ENCODE assay signal across 24 cellular contexts in genomic region chr11:61731956-61732675, GRCh38. TPM values are rescaled to one million over a fixed set of nuclear protein-coding genes. Genes with fewer than 3 reads are reported as not detected.
DNase-seq lines count a peak whose midpoint lies in the region; ATAC-seq and TF ChIP-seq lines count a peak whose summit lies in the region.
"Had no signal": no experiment of that assay in that cellular context is flagged by ENCODE, and none has a peak within 500 bp of the region (broad histone marks: within the 10 kb centered on the region; RNA-seq: fewer than 3 reads in every experiment).

No MANE protein-coding gene starts in this region.

- TF ChIP-seq EP300 in esophagus muscularis mucosa (IDR thresholded peaks at IDR 0.05): no peak
- no peak for TF ChIP-seq EP300 in tibial nerve (IDR thresholded peaks at IDR 0.05)

- H3K36me3 ChIP-seq in PC-3 (ENCODE audit: low read depth, low read length): peaks cover 5% of the 10 kb centered on the region; the same call in 1 of the 2 replicates
- peaks cover 10 to 50% (median 30%) of the 10 kb centered on the region in 4 donors for H3K36me3 ChIP-seq in esophagus muscularis mucosa
- peaks cover 0 to 77% (median 0%) of the 10 kb centered on the region in 3 donors for H3K36me3 ChIP-seq in tibial nerve
- H3K36me3 ChIP-seq: thyroid gland had no signal

- H3K79me2 ChIP-seq in PC-3 (ENCODE audit: low read length): no peaks in the 10 kb centered on the region
- H3K79me2 ChIP-seq: parathyroid adenoma had no signal

- intact Hi-C loops in PC-3 (cut with micrococcal nuclease) (loop anchor here (2.0 to 5.0 kb wide), 2 partner anchors 151 to 255 kb away; partner anchors contain the start of gene SYT7), esophagus muscularis mucosa (cut with DNase I) (loop anchor here (10.0 kb wide), 1 partner anchor 147 kb away; the partner anchor contains the start of gene SYT7)

- no TSS peak for BruUV-seq in PC-3 (replicated peaks; lab: Mats Ljungman, UMichigan)

- H3K4me1 Mint-ChIP-seq in stimulated activated effector memory CD8-positive, alpha-beta T cell treated with anti-CD3 and anti-CD28 coated beads, Interleukin-12 subunit alpha, Interleukin-12 subunit beta, amount 100 ng/mL, for 72 hours: peaks cover 14% of the 10 kb centered on the region

- CTCF ChIA-PET in PC-3 (lab: Charles Lee): interaction anchor here (0.5 kb wide), 1 partner anchor 153 kb away, joined by 4 read pairs; no protein-coding TSS in a partner anchor

- H3K27ac ChIP-seq in PC-3 (ENCODE audit: low read length) (peak overlapping the region; percentile 38), esophagus muscularis mucosa (replicated peaks in 1 of 4) (peak overlapping the region in 3 of 4 donors; percentile 52 to 65 (median 60)), tibial nerve (peak overlapping the region in 3 of 4 donors; percentile 34 to 76 (median 60))
- H3K27ac ChIP-seq: HL-60, parathyroid adenoma, thyroid gland had no signal

- no peaks in the 10 kb centered on the region for H3K27me3 ChIP-seq in PC-3 (ENCODE audit: low read length)
- H3K27me3 ChIP-seq in esophagus muscularis mucosa: no peaks in the 10 kb centered on the region
- no peaks in the 10 kb centered on the region for H3K27me3 ChIP-seq in tibial nerve
- H3K27me3 ChIP-seq: thyroid gland had no signal

- H3K36me3 Mint-ChIP-seq in stimulated activated effector memory CD8-positive, alpha-beta T cell treated with anti-CD3 and anti-CD28 coated beads, Interleukin-12 subunit alpha, Interleukin-12 subunit beta, amount 100 ng/mL, for 72 hours: peaks cover 5% of the 10 kb centered on the region
- H3K36me3 Mint-ChIP-seq: naive thymus-derived CD8-positive, alpha-beta T cell; stimulated activated naive B cell treated with anti-CD40 and anti-IgM and Interleukin-4, amounts not matched to agents 10 μg/mL and 1 μg/mL and 100 μg/mL, for 72 hours; T-cell had no signal

- H3K9ac ChIP-seq in PC-3 (ENCODE audit: low read length): no peak overlapping the region
- H3K9ac ChIP-seq: parathyroid adenoma had no signal

- H3K9me3 Mint-ChIP-seq in stimulated activated effector memory CD8-positive, alpha-beta T cell treated with anti-CD3 and anti-CD28 coated beads, Interleukin-12 subunit alpha, Interleukin-12 subunit beta, amount 100 ng/mL, for 72 hours: no peaks in the 10 kb centered on the region
- H3K9me3 Mint-ChIP-seq: naive thymus-derived CD8-positive, alpha-beta T cell; stimulated activated naive B cell treated with anti-CD40 and anti-IgM and Interleukin-4, amounts not matched to agents 10 μg/mL and 1 μg/mL and 100 μg/mL, for 72 hours; T-cell had no signal

- peaks cover 60% of the 10 kb centered on the region for H3K4me1 ChIP-seq in PC-3 (ENCODE audit: insufficient read depth, low read length)
- peaks cover 0 to 57% (median 34%) of the 10 kb centered on the region in 4 donors for H3K4me1 ChIP-seq in esophagus muscularis mucosa
- peaks cover 0 to 27% (median 5%) of the 10 kb centered on the region in 4 donors for H3K4me1 ChIP-seq in tibial nerve
- H3K4me1 ChIP-seq: parathyroid adenoma had no signal

- no peak overlapping the region for H3K4me3 Mint-ChIP-seq in stimulated activated effector memory CD8-positive, alpha-beta T cell treated with anti-CD3 and anti-CD28 coated beads, Interleukin-12 subunit alpha, Interleukin-12 subunit beta, amount 100 ng/mL, for 72 hours
- H3K4me3 Mint-ChIP-seq: B cell; stimulated activated naive B cell treated with anti-CD40 and anti-IgM and Interleukin-4, amounts not matched to agents 10 μg/mL and 1 μg/mL and 100 μg/mL, for 72 hours; T-cell had no signal

- POLR2A ChIA-PET in PC-3 (lab: Charles Lee; ENCODE audit: unreplicated experiment): no interaction called here

- no peak for TF ChIP-seq CTCF in PC-3 (conservative IDR thresholded peaks at IDR 0.05; ENCODE audit: low read depth, low read length)
- TF ChIP-seq CTCF in esophagus muscularis mucosa (IDR thresholded peaks at IDR 0.05): no peak
- TF ChIP-seq CTCF in omental fat pad (IDR thresholded peaks at IDR 0.05): no peak
- no peak for TF ChIP-seq CTCF in tibial nerve (IDR thresholded peaks at IDR 0.05)

- no peaks in the 10 kb centered on the region for H3K9me2 ChIP-seq in PC-3 (replicated peaks; ENCODE audit: low read length)

- H3F3A ChIP-seq in PC-3 (ENCODE audit: low read length, unreplicated experiment): no peaks in the 10 kb centered on the region

- H3K9me3 ChIP-seq in PC-3 (ENCODE audit: low read length): no peaks in the 10 kb centered on the region
- H3K9me3 ChIP-seq in esophagus muscularis mucosa: no peaks in the 10 kb centered on the region
- H3K9me3 ChIP-seq in tibial nerve: no peaks in the 10 kb centered on the region
- H3K9me3 ChIP-seq: thyroid gland had no signal

- no peak for DNase-seq in PC-3
- DNase-seq in esophagus muscularis mucosa (ENCODE audit: extremely low spot score): no peak
- no peak for DNase-seq in omental fat pad (ENCODE audit: low spot score)
- DNase-seq in tibial nerve (ENCODE audit: low spot score in 2 of 2): no peak
- DNase-seq in stimulated activated effector memory CD8-positive, alpha-beta T cell treated with anti-CD3 and anti-CD28 coated beads, Interleukin-12 subunit alpha, Interleukin-12 subunit beta, amount 100 ng/mL, for 72 hours (ENCODE audit: low spot score in 2 of 2): no peak
- no peak for DNase-seq in Ammon's horn (ENCODE audit: low spot score)
- DNase-seq in stimulated activated CD4-positive, alpha-beta T cell treated with anti-CD3 and anti-CD28 coated beads, Interleukin-1b, Interleukin-23, amount 100 ng/mL, for 48 hours: no peak
- DNase-seq: activated naive CD4-positive, alpha-beta T cell treated with Interleukin-2 at 50 U/mL for 16 hours; activated T-cell treated with anti-CD3 and anti-CD28 coated beads, Interleukin-2, amount 50 U/mL, for 48 hours; central memory CD4-positive, alpha-beta T cell; effector CD4-positive, alpha-beta T cell; mesendoderm; naive thymus-derived CD8-positive, alpha-beta T cell; NCI-H1048; NCI-H1930; NCI-H345; small intestine; stimulated activated naive B cell treated with anti-CD40 and anti-IgM and Interleukin-4, amounts not matched to agents 10 μg/mL and 1 μg/mL and 100 μg/mL, for 72 hours; T-cell; thyroid gland had no signal

- ATAC-seq in PC-3 (no peak), omental fat pad (ENCODE audit: low FRiP score) (peak; percentile 20), HG02840 (IDR thresholded peaks at IDR 0.05; ENCODE audit: low FRiP score, unreplicated experiment) (no peak)
- no peak for ATAC-seq in stimulated activated effector memory CD8-positive, alpha-beta T cell treated with anti-CD3 and anti-CD28 coated beads, Interleukin-12 subunit alpha, Interleukin-12 subunit beta, amount 100 ng/mL, for 72 hours
- ATAC-seq: naive thymus-derived CD8-positive, alpha-beta T cell; stimulated activated naive B cell treated with anti-CD40 and anti-IgM and Interleukin-4, amounts not matched to agents 10 μg/mL and 1 μg/mL and 100 μg/mL, for 72 hours; T-cell had no signal

- 72% methylated on average over 5 of the region's 8 CpGs for WGBS in esophagus muscularis mucosa
- WGBS in tibial nerve, 2 donors: 52 to 67% methylated on average over 8 of the region's 8 CpGs

- H3K27ac Mint-ChIP-seq in stimulated activated effector memory CD8-positive, alpha-beta T cell treated with anti-CD3 and anti-CD28 coated beads, Interleukin-12 subunit alpha, Interleukin-12 subunit beta, amount 100 ng/mL, for 72 hours: no peak overlapping the region
- H3K27ac Mint-ChIP-seq: B cell; stimulated activated naive B cell treated with anti-CD40 and anti-IgM and Interleukin-4, amounts not matched to agents 10 μg/mL and 1 μg/mL and 100 μg/mL, for 72 hours; T-cell had no signal

- H2AFZ ChIP-seq in PC-3 (ENCODE audit: low read length): no peak overlapping the region
- H2AFZ ChIP-seq: parathyroid adenoma had no signal

- H3K4me2 ChIP-seq in PC-3 (ENCODE audit: low read length): peak overlapping the region; percentile 64

- TF ChIP-seq POLR2A in esophagus muscularis mucosa (IDR thresholded peaks at IDR 0.05; ENCODE audit: low read depth) (no peak), tibial nerve (IDR thresholded peaks at IDR 0.05) (no peak)

- peaks cover 4% of the 10 kb centered on the region; the same call in 1 of the 2 replicates for H4K20me1 ChIP-seq in PC-3 (ENCODE audit: low read length)

- no peak overlapping the region for H3K4me3 ChIP-seq in PC-3 (ENCODE audit: low read length)
- H3K4me3 ChIP-seq in esophagus muscularis mucosa: no peak overlapping the region
- no peak overlapping the region for H3K4me3 ChIP-seq in tibial nerve
- H3K4me3 ChIP-seq: thyroid gland had no signal

RNA-seq across cellular contexts. Expression of gene MYRF, which starts 20.3 kb away (rescaled TPM):
- total RNA-seq in PC-3 (2014; rRNA removed) (5.1 and 7.0 TPM in 2 replicates), esophagus muscularis mucosa (under 1 TPM; under 0.01 to 0.71 (median 0.40) TPM), omental fat pad (10 to 100 TPM in 3 of 4 donors, under 1 TPM in 1; 0.16 to 55.1 (median 29.5) TPM), tibial nerve (1 to 10 TPM; 1.0 to 7.5 (median 2.1) TPM)

RNA-seq across cellular contexts. Expression of gene DAGLA, which starts 51.9 kb away (rescaled TPM):
- total RNA-seq in PC-3 (2014; rRNA removed): 8.6 and 12.2 TPM in 2 replicates
- total RNA-seq in esophagus muscularis mucosa: 1 to 10 TPM; 1.5 to 4.9 (median 3.8) TPM
- total RNA-seq in omental fat pad: 1 to 10 TPM; 1.4 to 4.6 (median 2.8) TPM
- 1 to 10 TPM; 1.1 to 5.4 (median 3.0) TPM for total RNA-seq in tibial nerve
- total RNA-seq: B cell had no signal
